ENCODE assay signal across 1 cellular context in the genomic region with DNA sequence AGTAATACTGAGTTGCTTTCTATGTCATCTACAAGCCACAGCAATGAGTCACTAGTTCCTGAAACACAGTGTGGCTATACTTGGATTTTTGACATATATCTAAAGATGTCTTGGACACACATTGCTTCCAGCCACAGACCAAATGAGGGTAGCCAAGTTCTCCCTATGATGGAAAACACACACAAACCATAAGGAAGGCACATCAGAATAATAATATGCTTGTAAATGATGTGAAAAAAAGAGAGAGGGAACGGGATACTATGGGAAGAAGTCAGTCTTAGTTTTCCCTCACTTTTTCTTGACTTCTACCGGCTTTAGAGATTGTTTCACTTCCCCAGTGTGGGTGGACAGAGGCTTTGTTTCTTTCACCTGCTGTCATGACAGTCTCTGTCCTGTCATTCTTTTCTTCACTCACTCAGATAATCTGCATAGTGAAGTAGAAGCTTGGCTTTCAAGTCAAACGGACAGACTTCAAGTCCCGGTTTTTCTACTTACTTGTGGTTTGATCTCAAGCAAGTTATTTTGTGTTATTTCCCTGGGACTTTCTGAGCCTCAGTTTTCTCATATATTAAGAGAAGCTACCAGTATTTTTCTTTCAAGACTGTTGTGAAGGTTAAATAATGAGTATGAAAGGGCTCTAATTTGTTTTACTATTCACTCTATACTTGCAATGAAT.
TF ChIP-seq lines count a peak whose summit lies in the region.

No MANE protein-coding gene starts in this region.

TF ChIP-seq in GM12878, 131 proteins besides CTCF, POLR2A, EP300 and RAD21 (continued from another document):
- TF ChIP-seq, protein P1, sequence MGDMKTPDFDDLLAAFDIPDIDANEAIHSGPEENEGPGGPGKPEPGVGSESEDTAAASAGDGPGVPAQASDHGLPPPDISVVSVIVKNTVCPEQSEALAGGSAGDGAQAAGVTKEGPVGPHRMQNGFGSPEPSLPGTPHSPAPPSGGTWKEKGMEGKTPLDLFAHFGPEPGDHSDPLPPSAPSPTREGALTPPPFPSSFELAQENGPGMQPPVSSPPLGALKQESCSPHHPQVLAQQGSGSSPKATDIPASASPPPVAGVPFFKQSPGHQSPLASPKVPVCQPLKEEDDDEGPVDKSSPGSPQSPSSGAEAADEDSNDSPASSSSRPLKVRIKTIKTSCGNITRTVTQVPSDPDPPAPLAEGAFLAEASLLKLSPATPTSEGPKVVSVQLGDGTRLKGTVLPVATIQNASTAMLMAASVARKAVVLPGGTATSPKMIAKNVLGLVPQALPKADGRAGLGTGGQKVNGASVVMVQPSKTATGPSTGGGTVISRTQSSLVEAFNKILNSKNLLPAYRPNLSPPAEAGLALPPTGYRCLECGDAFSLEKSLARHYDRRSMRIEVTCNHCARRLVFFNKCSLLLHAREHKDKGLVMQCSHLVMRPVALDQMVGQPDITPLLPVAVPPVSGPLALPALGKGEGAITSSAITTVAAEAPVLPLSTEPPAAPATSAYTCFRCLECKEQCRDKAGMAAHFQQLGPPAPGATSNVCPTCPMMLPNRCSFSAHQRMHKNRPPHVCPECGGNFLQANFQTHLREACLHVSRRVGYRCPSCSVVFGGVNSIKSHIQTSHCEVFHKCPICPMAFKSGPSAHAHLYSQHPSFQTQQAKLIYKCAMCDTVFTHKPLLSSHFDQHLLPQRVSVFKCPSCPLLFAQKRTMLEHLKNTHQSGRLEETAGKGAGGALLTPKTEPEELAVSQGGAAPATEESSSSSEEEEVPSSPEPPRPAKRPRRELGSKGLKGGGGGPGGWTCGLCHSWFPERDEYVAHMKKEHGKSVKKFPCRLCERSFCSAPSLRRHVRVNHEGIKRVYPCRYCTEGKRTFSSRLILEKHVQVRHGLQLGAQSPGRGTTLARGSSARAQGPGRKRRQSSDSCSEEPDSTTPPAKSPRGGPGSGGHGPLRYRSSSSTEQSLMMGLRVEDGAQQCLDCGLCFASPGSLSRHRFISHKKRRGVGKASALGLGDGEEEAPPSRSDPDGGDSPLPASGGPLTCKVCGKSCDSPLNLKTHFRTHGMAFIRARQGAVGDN (IDR thresholded peaks at IDR 0.05): no peak
- TF ChIP-seq SP1 (IDR thresholded peaks at IDR 0.05; ENCODE audit: low read depth, low read length) (peak; percentile 24), ZNF384 (IDR thresholded peaks at IDR 0.05; ENCODE audit: borderline replicate concordance, low read depth, low read length) (no peak), CREB1 (IDR thresholded peaks at IDR 0.05; ENCODE audit: low read depth) (peak; percentile 36; the same call in 1 of the 2 replicates), RB1 (IDR thresholded peaks at IDR 0.05; ENCODE audit: borderline replicate concordance) (no peak), MYB (IDR thresholded peaks at IDR 0.05; ENCODE audit: borderline replicate concordance, low read depth, low read length) (no peak), IKZF1 (conservative IDR thresholded peaks at IDR 0.05) (peak; percentile 97), STAT3 (IDR thresholded peaks at IDR 0.05; ENCODE audit: low read depth, low read length) (peak; percentile 72; the same call in 1 of the 2 replicates), MEF2A (IDR thresholded peaks at IDR 0.05; ENCODE audit: insufficient read depth, low read depth, low read length) (peak; percentile 48; the same call in 1 of the 2 replicates), ZSCAN29 (IDR thresholded peaks at IDR 0.05) (no peak), BCL11A (IDR thresholded peaks at IDR 0.05; ENCODE audit: low read depth, low read length) (peak; percentile 83; the same call in 1 of the 2 replicates), BMI1 (IDR thresholded peaks at IDR 0.05; ENCODE audit: borderline replicate concordance) (peak; percentile 68; the same call in 1 of the 2 replicates), FOS (IDR thresholded peaks at IDR 0.05; ENCODE audit: borderline replicate concordance, extremely low read depth, insufficient read length) (no peak), CEBPB (IDR thresholded peaks at IDR 0.05; ENCODE audit: borderline replicate concordance in 1 of 2, low read depth in 2 of 2, low read length in 2 of 2) (peak in 1 of 2 experiments; percentile 62; a peak in 1 of 4 replicates), JUND (IDR thresholded peaks at IDR 0.05; ENCODE audit: low read depth, low read length) (peak; percentile 6; the same call in 1 of the 2 replicates), GATAD2B (conservative IDR thresholded peaks at IDR 0.05; ENCODE audit: low read depth) (peak; percentile 58), LARP7 (IDR thresholded peaks at IDR 0.05) (no peak), TCF12 (IDR thresholded peaks at IDR 0.05; ENCODE audit: low read depth, low read length) (peak; percentile 67), SMARCA5 (IDR thresholded peaks at IDR 0.05) (no peak), EED (IDR thresholded peaks at IDR 0.05; ENCODE audit: low read depth) (peak; percentile 96), TBL1XR1 (IDR thresholded peaks at IDR 0.05; ENCODE audit: low read depth, low read length) (no peak), CHD2 (IDR thresholded peaks at IDR 0.05; ENCODE audit: borderline replicate concordance, low read depth, low read length) (peak; percentile 66; the same call in 1 of the 2 replicates), PAX5 (IDR thresholded peaks at IDR 0.05; ENCODE audit: borderline replicate concordance, low read depth, low read length) (peak; percentile 29; the same call in 1 of the 2 replicates), DPF2 (IDR thresholded peaks at IDR 0.05) (peak; percentile 97)
- TF ChIP-seq, protein P2, sequence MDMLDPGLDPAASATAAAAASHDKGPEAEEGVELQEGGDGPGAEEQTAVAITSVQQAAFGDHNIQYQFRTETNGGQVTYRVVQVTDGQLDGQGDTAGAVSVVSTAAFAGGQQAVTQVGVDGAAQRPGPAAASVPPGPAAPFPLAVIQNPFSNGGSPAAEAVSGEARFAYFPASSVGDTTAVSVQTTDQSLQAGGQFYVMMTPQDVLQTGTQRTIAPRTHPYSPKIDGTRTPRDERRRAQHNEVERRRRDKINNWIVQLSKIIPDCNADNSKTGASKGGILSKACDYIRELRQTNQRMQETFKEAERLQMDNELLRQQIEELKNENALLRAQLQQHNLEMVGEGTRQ (IDR thresholded peaks at IDR 0.05; ENCODE audit: borderline replicate concordance, low read depth, low read length): no peak
- TF ChIP-seq, protein P3, sequence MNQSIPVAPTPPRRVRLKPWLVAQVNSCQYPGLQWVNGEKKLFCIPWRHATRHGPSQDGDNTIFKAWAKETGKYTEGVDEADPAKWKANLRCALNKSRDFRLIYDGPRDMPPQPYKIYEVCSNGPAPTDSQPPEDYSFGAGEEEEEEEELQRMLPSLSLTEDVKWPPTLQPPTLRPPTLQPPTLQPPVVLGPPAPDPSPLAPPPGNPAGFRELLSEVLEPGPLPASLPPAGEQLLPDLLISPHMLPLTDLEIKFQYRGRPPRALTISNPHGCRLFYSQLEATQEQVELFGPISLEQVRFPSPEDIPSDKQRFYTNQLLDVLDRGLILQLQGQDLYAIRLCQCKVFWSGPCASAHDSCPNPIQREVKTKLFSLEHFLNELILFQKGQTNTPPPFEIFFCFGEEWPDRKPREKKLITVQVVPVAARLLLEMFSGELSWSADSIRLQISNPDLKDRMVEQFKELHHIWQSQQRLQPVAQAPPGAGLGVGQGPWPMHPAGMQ (IDR thresholded peaks at IDR 0.05; ENCODE audit: borderline replicate concordance): no peak
- TF ChIP-seq, protein P4, sequence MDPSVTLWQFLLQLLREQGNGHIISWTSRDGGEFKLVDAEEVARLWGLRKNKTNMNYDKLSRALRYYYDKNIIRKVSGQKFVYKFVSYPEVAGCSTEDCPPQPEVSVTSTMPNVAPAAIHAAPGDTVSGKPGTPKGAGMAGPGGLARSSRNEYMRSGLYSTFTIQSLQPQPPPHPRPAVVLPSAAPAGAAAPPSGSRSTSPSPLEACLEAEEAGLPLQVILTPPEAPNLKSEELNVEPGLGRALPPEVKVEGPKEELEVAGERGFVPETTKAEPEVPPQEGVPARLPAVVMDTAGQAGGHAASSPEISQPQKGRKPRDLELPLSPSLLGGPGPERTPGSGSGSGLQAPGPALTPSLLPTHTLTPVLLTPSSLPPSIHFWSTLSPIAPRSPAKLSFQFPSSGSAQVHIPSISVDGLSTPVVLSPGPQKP (IDR thresholded peaks at IDR 0.05; ENCODE audit: low read depth, low read length): no peak
- TF ChIP-seq, protein P5, sequence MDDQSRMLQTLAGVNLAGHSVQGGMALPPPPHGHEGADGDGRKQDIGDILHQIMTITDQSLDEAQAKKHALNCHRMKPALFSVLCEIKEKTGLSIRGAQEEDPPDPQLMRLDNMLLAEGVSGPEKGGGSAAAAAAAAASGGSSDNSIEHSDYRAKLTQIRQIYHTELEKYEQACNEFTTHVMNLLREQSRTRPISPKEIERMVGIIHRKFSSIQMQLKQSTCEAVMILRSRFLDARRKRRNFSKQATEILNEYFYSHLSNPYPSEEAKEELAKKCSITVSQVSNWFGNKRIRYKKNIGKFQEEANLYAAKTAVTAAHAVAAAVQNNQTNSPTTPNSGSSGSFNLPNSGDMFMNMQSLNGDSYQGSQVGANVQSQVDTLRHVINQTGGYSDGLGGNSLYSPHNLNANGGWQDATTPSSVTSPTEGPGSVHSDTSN (IDR thresholded peaks at IDR 0.05; ENCODE audit: insufficient replicate concordance, low read depth, low read length): peak; percentile 47
TF ChIP-seq in GM12878: peak in this region for 47.
